Comparison of ENCODE assay signal across 8 cellular contexts in genomic region chr2:174248187-174248997, GRCh38. TPM values are rescaled to one million over a fixed set of nuclear protein-coding genes. Genes with fewer than 3 reads are reported as not detected.
DNase-seq lines count a peak whose midpoint lies in the region; ATAC-seq and TF ChIP-seq lines count a peak whose summit lies in the region.

Gene OLA1, minus strand, starts transcription at chr2:174248532. Its CDS starts 1,717 bp downstream, at chr2:174246815.

- H3K27me3 Mint-ChIP-seq in activated CD4-positive, alpha-beta T cell treated with anti-CD3 and anti-CD28 coated beads for 36 hours: no peaks in the 10 kb centered on the region
- H3K27me3 Mint-ChIP-seq in chondrocyte (ENCODE audit: low read depth): no peaks in the 10 kb centered on the region

- no peaks in the 10 kb centered on the region for H3K4me1 ChIP-seq in BE2C

- peak; percentile 94 for ATAC-seq in HG03457 (IDR thresholded peaks at IDR 0.05; ENCODE audit: unreplicated experiment)
- ATAC-seq in activated CD4-positive, alpha-beta T cell treated with anti-CD3 and anti-CD28 coated beads for 36 hours: peak; percentile 97

- no peaks in the 10 kb centered on the region for H3K9me3 ChIP-seq in BE2C

- H3K36me3 ChIP-seq in BE2C (no peaks in the 10 kb centered on the region), kidney epithelial cell (ENCODE audit: control insufficient read depth, insufficient read depth, low read length) (no peaks in the 10 kb centered on the region)

- CTCF ChIA-PET in activated CD4-positive, alpha-beta T cell treated with anti-CD3 and anti-CD28 coated beads for 36 hours (lab: Charles Lee): interaction anchor here (0.5 to 2.0 kb wide), 8 partner anchors 8 to 477 kb away, joined by 3 to 9 read pairs (median 3); no protein-coding TSS in a partner anchor

- intact Hi-C loops in activated CD4-positive, alpha-beta T cell treated with anti-CD3 and anti-CD28 coated beads for 36 hours (cut with DNase I, micrococcal nuclease): loop anchor here (1.0 to 10.0 kb wide), 11 partner anchors 78 to 1754 kb away; partner anchors contain the start of genes SP3 (in 2 of the 2), ATF2 (in 1 of the 2), GPR155 (in 1 of the 2) and LNPK (in 1 of the 2)

- H3K4me3 ChIP-seq in BE2C (ENCODE audit: low read depth, low read length) (peak within 1 kb of the TSS; percentile 77), kidney epithelial cell (ENCODE audit: low read depth, low read length) (peak within 1 kb of the TSS; percentile 85)

- peak within 1 kb of the TSS; percentile 85 for H3K27ac Mint-ChIP-seq in activated CD4-positive, alpha-beta T cell treated with anti-CD3 and anti-CD28 coated beads for 36 hours
- peak within 1 kb of the TSS; percentile 87 for H3K27ac Mint-ChIP-seq in chondrocyte (ENCODE audit: unreplicated experiment)

- no peaks in the 10 kb centered on the region for H3K9me3 Mint-ChIP-seq in activated CD4-positive, alpha-beta T cell treated with anti-CD3 and anti-CD28 coated beads for 36 hours (ENCODE audit: low read depth)
- H3K9me3 Mint-ChIP-seq in chondrocyte (ENCODE audit: low read depth): no peaks in the 10 kb centered on the region

- peaks cover 26% of the 10 kb centered on the region for H3K36me3 Mint-ChIP-seq in activated CD4-positive, alpha-beta T cell treated with anti-CD3 and anti-CD28 coated beads for 36 hours (ENCODE audit: low read depth)
- H3K36me3 Mint-ChIP-seq in chondrocyte (ENCODE audit: low read depth): peaks cover 9% of the 10 kb centered on the region

- TF ChIP-seq CTCF in BE2C (IDR thresholded peaks at IDR 0.05; ENCODE audit: low read depth, low read length): no peak
- peak; percentile 17 for TF ChIP-seq CTCF in chondrocyte (IDR thresholded peaks at IDR 0.05)
- TF ChIP-seq CTCF in kidney epithelial cell (IDR thresholded peaks at IDR 0.05; ENCODE audit: insufficient read depth, low read length, poor library complexity, severe bottlenecking): no peak

- POLR2A ChIA-PET in activated CD4-positive, alpha-beta T cell treated with anti-CD3 and anti-CD28 coated beads for 36 hours (lab: Charles Lee): interaction anchor here (1.0 kb wide), 1 partner anchor 147 kb away, joined by 3 read pairs; the partner anchor contains the start of gene SCRN3

- peaks cover 31% of the 10 kb centered on the region for H3K4me1 Mint-ChIP-seq in activated CD4-positive, alpha-beta T cell treated with anti-CD3 and anti-CD28 coated beads for 36 hours
- H3K4me1 Mint-ChIP-seq in chondrocyte (ENCODE audit: low read depth): peaks cover 33% of the 10 kb centered on the region

- peak within 1 kb of the TSS; percentile 90 for H3K4me3 Mint-ChIP-seq in activated CD4-positive, alpha-beta T cell treated with anti-CD3 and anti-CD28 coated beads for 36 hours
- H3K4me3 Mint-ChIP-seq in chondrocyte (ENCODE audit: unreplicated experiment): peak within 1 kb of the TSS; percentile 85

- DNase-seq in BE2C (peak; percentile 92), GM19240 (ENCODE audit: insufficient read length, low spot score) (peak; percentile 91), NCI-H524 (lab: John Stamatoyannopoulos, UW) (peak; percentile 80 to 92), chondrocyte (ENCODE audit: low spot score) (peak; percentile 97), kidney epithelial cell (ENCODE audit: low read depth) (peak; percentile 61)
- peak; percentile 98 for DNase-seq in activated CD4-positive, alpha-beta T cell treated with anti-CD3 and anti-CD28 coated beads for 36 hours
- DNase-seq in stimulated activated CD4-positive, alpha-beta T cell treated with anti-CD3 and anti-CD28 coated beads, Interleukin-15, amount 100 ng/mL, for 24 hours: peak; percentile 99

- no peaks in the 10 kb centered on the region for H3K27me3 ChIP-seq in BE2C
- H3K27me3 ChIP-seq in kidney epithelial cell (ENCODE audit: control insufficient read depth, insufficient read depth, low read length): no peaks in the 10 kb centered on the region

RNA-seq across cellular contexts. Expression of gene OLA1, which starts in this region (rescaled TPM):
- 34.6 TPM for polyA plus RNA-seq in BE2C (2012; ENCODE audit: insufficient read depth, insufficient read length, low read depth)
- total RNA-seq in activated CD4-positive, alpha-beta T cell treated with anti-CD3 and anti-CD28 coated beads for 36 hours: 100 to 1,000 TPM; 136 to 157 TPM
- 71.8 to 77.5 TPM (median 77.1 TPM) in 3 replicates for total RNA-seq in chondrocyte
- 122 and 157 TPM in 2 replicates for total RNA-seq in kidney epithelial cell

Comparison
In these comparisons a context has a peak if more than half of its experiments do, and no peak if none do; other contexts are left out.
1. Peak in every context shown above with its lines: DNase-seq, ATAC-seq and H3K4me3 ChIP-seq.